In the genomic region with DNA sequence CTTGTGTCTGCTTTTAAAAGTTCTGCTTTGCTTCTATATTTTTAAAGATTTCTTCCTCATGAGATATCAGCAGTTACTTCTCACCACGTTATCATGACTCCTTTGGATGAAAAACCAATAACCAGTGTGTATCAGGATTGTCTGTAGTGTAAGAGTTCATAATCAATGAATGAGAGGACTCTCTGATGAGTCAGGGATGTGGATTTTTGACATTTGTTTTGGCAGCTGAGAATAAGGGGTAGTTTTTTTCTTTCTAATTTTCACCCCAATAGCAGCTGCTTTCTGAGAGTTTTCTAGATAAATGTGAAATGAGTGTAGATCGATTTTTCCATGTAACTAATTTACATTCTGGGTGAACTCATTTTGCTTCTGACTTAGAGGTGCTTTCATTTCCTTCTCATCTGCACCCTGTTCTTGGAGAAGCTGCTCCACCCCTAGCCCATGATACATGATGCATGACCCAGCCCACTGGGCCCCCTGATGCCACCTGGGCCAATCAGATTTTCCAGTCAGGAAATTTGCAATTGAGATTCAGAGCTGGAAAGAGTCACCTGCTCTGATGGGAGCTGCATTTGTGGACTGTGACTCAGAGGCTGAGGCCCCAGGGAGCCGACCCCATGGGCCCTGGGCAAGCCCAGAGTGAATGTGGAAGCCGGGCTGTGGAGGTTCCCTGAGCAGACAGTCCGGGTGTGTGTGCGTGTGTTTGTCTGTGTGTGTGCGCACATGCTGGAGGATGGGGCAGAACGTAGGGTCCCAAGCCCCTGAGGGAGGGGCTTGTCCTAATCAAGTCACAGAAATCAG, we compare ENCODE assay signal across 8 cellular contexts.
DNase-seq lines count a peak whose midpoint lies in the region; ATAC-seq and TF ChIP-seq lines count a peak whose summit lies in the region.

No MANE protein-coding gene starts in this region.

- H3K4me1 Mint-ChIP-seq in CD4-positive, CD25-positive, alpha-beta regulatory T cell = peaks cover 0 to 3% (median 0%) of the 10 kb centered on the region in 4 donors
- H3K4me1 Mint-ChIP-seq in T-helper 2 cell treated with Interferon-gamma antibody and Interleukin-4, amounts not matched to agents 5 μg/mL and 100 μg/mL, for 36 hours (ENCODE audit: low read depth) = peaks cover 16% of the 10 kb centered on the region

- peak; percentile 37 for TF ChIP-seq POLR2A in GM18951 (IDR thresholded peaks at IDR 0.05; ENCODE audit: extremely low read depth, insufficient read depth, insufficient read length)

- peak; percentile 46 to 49 for ATAC-seq in CD4-positive, CD25-positive, alpha-beta regulatory T cell (ENCODE audit: low read depth in 2 of 2)
- peak; percentile 72 for ATAC-seq in HG03095 (IDR thresholded peaks at IDR 0.05; ENCODE audit: unreplicated experiment)

- no peak for TF ChIP-seq CTCF in foreskin fibroblast (IDR thresholded peaks at IDR 0.05; ENCODE audit: low read depth, low read length)

- H3K4me3 Mint-ChIP-seq in CD4-positive, CD25-positive, alpha-beta regulatory T cell = no peak overlapping the region
- peak overlapping the region; percentile 21 for H3K4me3 Mint-ChIP-seq in T-helper 2 cell treated with Interferon-gamma antibody and Interleukin-4, amounts not matched to agents 5 μg/mL and 100 μg/mL, for 36 hours

- H3K9me3 Mint-ChIP-seq in CD4-positive, CD25-positive, alpha-beta regulatory T cell = no peaks in the 10 kb centered on the region
- H3K9me3 Mint-ChIP-seq in T-helper 2 cell treated with Interferon-gamma antibody and Interleukin-4, amounts not matched to agents 5 μg/mL and 100 μg/mL, for 36 hours = no peaks in the 10 kb centered on the region

- H3K27ac Mint-ChIP-seq in CD4-positive, CD25-positive, alpha-beta regulatory T cell = peak overlapping the region in 1 of 3 donors; percentile 26
- peak overlapping the region; percentile 22 for H3K27ac Mint-ChIP-seq in T-helper 2 cell treated with Interferon-gamma antibody and Interleukin-4, amounts not matched to agents 5 μg/mL and 100 μg/mL, for 36 hours

- H3K4me3 ChIP-seq in CD4-positive, CD25-positive, alpha-beta regulatory T cell (ENCODE audit: low read depth, low read length) = no peak overlapping the region
- H3K4me3 ChIP-seq in foreskin fibroblast (ENCODE audit: low read depth in 1 of 2, low read length in 2 of 2) = no peak overlapping the region

- no peak overlapping the region for H3K27ac ChIP-seq in CD4-positive, CD25-positive, alpha-beta regulatory T cell (ENCODE audit: insufficient read depth, low read length, poor library complexity, severe bottlenecking)

- H3K27me3 ChIP-seq in CD4-positive, CD25-positive, alpha-beta regulatory T cell (ENCODE audit: control insufficient read depth, insufficient read depth, low read length) = no peaks in the 10 kb centered on the region

- DNase-seq in CD4-positive, CD25-positive, alpha-beta regulatory T cell = peak in 1 of 3 donors; percentile 68
- peak; percentile 87 for DNase-seq in T-helper 2 cell treated with Interferon-gamma antibody and Interleukin-4, amounts not matched to agents 5 μg/mL and 100 μg/mL, for 36 hours (ENCODE audit: low spot score)
- DNase-seq in foreskin fibroblast (peak; percentile 77 to 87), ureter (ENCODE audit: low spot score) (no peak), anterior cingulate cortex (lab: John Stamatoyannopoulos, UW) (no peak)
- peak; percentile 62 to 63 for DNase-seq in stimulated activated CD4-positive, alpha-beta T cell treated with anti-CD3 and anti-CD28 coated beads, Interleukin-2, amount 100 ng/mL, for 48 hours

- H3K4me1 ChIP-seq in CD4-positive, CD25-positive, alpha-beta regulatory T cell (ENCODE audit: control insufficient read depth, insufficient read depth, low read length, poor library complexity, severe bottlenecking) = no peaks in the 10 kb centered on the region

- no peaks in the 10 kb centered on the region for H3K9me3 ChIP-seq in CD4-positive, CD25-positive, alpha-beta regulatory T cell (ENCODE audit: control insufficient read depth in 2 of 2, low read length in 2 of 2)

- H3K36me3 Mint-ChIP-seq in CD4-positive, CD25-positive, alpha-beta regulatory T cell = no peaks in the 10 kb centered on the region
- H3K36me3 Mint-ChIP-seq in T-helper 2 cell treated with Interferon-gamma antibody and Interleukin-4, amounts not matched to agents 5 μg/mL and 100 μg/mL, for 36 hours (ENCODE audit: low read depth) = no peaks in the 10 kb centered on the region

- in situ Hi-C loops in GM18951 (cut with MboI; ENCODE audit: low sequenced_read_pairs, unreplicated experiment) = no loop called here

- H3K27me3 Mint-ChIP-seq in CD4-positive, CD25-positive, alpha-beta regulatory T cell = peaks cover 4% of the 10 kb centered on the region
- H3K27me3 Mint-ChIP-seq in T-helper 2 cell treated with Interferon-gamma antibody and Interleukin-4, amounts not matched to agents 5 μg/mL and 100 μg/mL, for 36 hours (ENCODE audit: low read depth) = no peaks in the 10 kb centered on the region

- no peaks in the 10 kb centered on the region for H3K36me3 ChIP-seq in CD4-positive, CD25-positive, alpha-beta regulatory T cell (ENCODE audit: control insufficient read depth, insufficient read depth, low read length)

Comparison
In these comparisons a context has a peak if more than half of its experiments do, and no peak if none do; other contexts are left out.
1. DNase-seq: peak in T-helper 2 cell treated with Interferon-gamma antibody and Interleukin-4, amounts not matched to agents 5 μg/mL and 100 μg/mL, for 36 hours (single experiment), foreskin fibroblast (2 of 2) and stimulated activated CD4-positive, alpha-beta T cell treated with anti-CD3 and anti-CD28 coated beads, Interleukin-2, amount 100 ng/mL, for 48 hours (2 of 2); none in ureter (single experiment) and anterior cingulate cortex (0 of 58).